Comparison of ENCODE assay signal across 27 cellular contexts in the genomic region with DNA sequence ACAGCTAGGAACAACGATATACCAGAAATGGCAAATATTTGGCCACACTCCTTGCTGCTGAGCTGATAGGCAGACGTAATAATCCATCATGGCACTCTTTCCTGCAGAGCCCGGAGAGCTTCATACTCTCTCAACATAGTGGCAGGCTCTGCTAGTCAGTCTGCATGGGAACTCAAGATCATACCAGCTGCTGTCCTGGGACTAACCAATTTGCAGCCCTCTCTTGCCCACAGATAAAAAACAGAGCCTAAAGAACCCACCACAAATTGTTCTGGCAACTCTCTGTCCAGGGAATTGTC. TPM values are rescaled to one million over a fixed set of nuclear protein-coding genes. Genes with fewer than 3 reads are reported as not detected.
"Had no signal": no experiment of that assay in that cellular context is flagged by ENCODE, and none has a peak within 500 bp of the region (broad histone marks: within the 10 kb centered on the region; RNA-seq: fewer than 3 reads in every experiment).

No MANE protein-coding gene starts in this region.

- H3K27ac Mint-ChIP-seq: activated B cell treated with CpG ODN at 0.5 μM for 24 hours; stimulated activated naive B cell treated with anti-CD40 and anti-IgM and Interleukin-4, amounts not matched to agents 10 μg/mL and 1 μg/mL and 100 μg/mL, for 72 hours had no signal

- DNase-seq: activated B cell treated with CpG ODN at 0.5 μM for 24 hours; activated CD4-positive, alpha-beta T cell treated with anti-CD3 and anti-CD28 coated beads for 4 hours; activated effector memory CD4-positive, alpha-beta T cell treated with Interleukin-2 at 50 U/mL for 16 hours; activated naive CD4-positive, alpha-beta T cell treated with anti-CD3 and anti-CD28 coated beads, Interleukin-2, amount 10 ng/mL, durations not matched to agents 7 days and 5 days; activated T-cell treated with anti-CD3 and anti-CD28 coated beads, Interleukin-2, amount 50 U/mL, for 24 hours; effector memory CD4-positive, alpha-beta T cell; heart right ventricle; immature natural killer cell; kidney glomerular epithelial cell; mesenchymal stem cell; mucosa of descending colon; naive thymus-derived CD4-positive, alpha-beta T cell; pancreas; stimulated activated CD4-positive, alpha-beta T cell treated with anti-CD3 and anti-CD28 coated beads, Interleukin-4, amount 100 ng/mL, for 24 hours; stimulated activated naive B cell treated with anti-CD40 and anti-IgM and Interleukin-4, amounts not matched to agents 10 μg/mL and 1 μg/mL and 100 μg/mL, for 72 hours; upper lobe of right lung had no signal

- H3K4me2 ChIP-seq: smooth muscle cell had no signal

- H3K4me3 ChIP-seq: esophagus muscularis mucosa, gastroesophageal sphincter, heart right ventricle, mucosa of descending colon, pancreas, right lobe of liver, SJSA1, smooth muscle cell, thoracic aorta, upper lobe of right lung had no signal

- ATAC-seq: gastroesophageal sphincter; heart right ventricle; mucosa of descending colon; naive thymus-derived CD4-positive, alpha-beta T cell; pancreas; stimulated activated naive B cell treated with anti-CD40 and anti-IgM and Interleukin-4, amounts not matched to agents 10 μg/mL and 1 μg/mL and 100 μg/mL, for 72 hours; upper lobe of right lung had no signal

- H3K9me3 Mint-ChIP-seq: activated B cell treated with CpG ODN at 0.5 μM for 24 hours; activated naive CD4-positive, alpha-beta T cell treated with anti-CD3 and anti-CD28 coated beads, Interleukin-2, amount 10 ng/mL, durations not matched to agents 7 days and 5 days; activated T-cell treated with anti-CD3 and anti-CD28 coated beads, Interleukin-2, amount 50 U/mL, for 24 hours; immature natural killer cell; naive thymus-derived CD4-positive, alpha-beta T cell; stimulated activated naive B cell treated with anti-CD40 and anti-IgM and Interleukin-4, amounts not matched to agents 10 μg/mL and 1 μg/mL and 100 μg/mL, for 72 hours had no signal

- H3K4me3 Mint-ChIP-seq: activated B cell treated with CpG ODN at 0.5 μM for 24 hours; activated naive CD4-positive, alpha-beta T cell treated with anti-CD3 and anti-CD28 coated beads, Interleukin-2, amount 10 ng/mL, durations not matched to agents 7 days and 5 days; activated T-cell treated with anti-CD3 and anti-CD28 coated beads, Interleukin-2, amount 50 U/mL, for 24 hours; stimulated activated naive B cell treated with anti-CD40 and anti-IgM and Interleukin-4, amounts not matched to agents 10 μg/mL and 1 μg/mL and 100 μg/mL, for 72 hours had no signal

- H3K27me3 Mint-ChIP-seq: activated B cell treated with CpG ODN at 0.5 μM for 24 hours; activated naive CD4-positive, alpha-beta T cell treated with anti-CD3 and anti-CD28 coated beads, Interleukin-2, amount 10 ng/mL, durations not matched to agents 7 days and 5 days; activated T-cell treated with anti-CD3 and anti-CD28 coated beads, Interleukin-2, amount 50 U/mL, for 24 hours; naive thymus-derived CD4-positive, alpha-beta T cell; stimulated activated naive B cell treated with anti-CD40 and anti-IgM and Interleukin-4, amounts not matched to agents 10 μg/mL and 1 μg/mL and 100 μg/mL, for 72 hours had no signal

- H3K36me3 ChIP-seq: pancreas, SJSA1, thoracic aorta, upper lobe of right lung had no signal

- H3K4me1 ChIP-seq: esophagus muscularis mucosa, gastroesophageal sphincter, pancreas, SJSA1, upper lobe of right lung had no signal

- H3K9me3 ChIP-seq: esophagus muscularis mucosa, gastroesophageal sphincter, heart right ventricle, mucosa of descending colon, neutrophil, pancreas, right lobe of liver, SJSA1, thoracic aorta, upper lobe of right lung had no signal

- H3K27me3 ChIP-seq: esophagus muscularis mucosa, gastroesophageal sphincter, heart right ventricle, neutrophil, pancreas, right lobe of liver, SJSA1, upper lobe of right lung had no signal

- H3K27ac ChIP-seq: esophagus muscularis mucosa, gastroesophageal sphincter, heart right ventricle, neutrophil, pancreas, SJSA1, thoracic aorta, upper lobe of right lung had no signal

RNA-seq across cellular contexts. Expression of a gene that starts 22.6 kb away (rescaled TPM):
- total RNA-seq: activated B cell treated with CpG ODN at 0.5 μM for 24 hours, bronchial epithelial cell, cerebellum, endothelial cell of umbilical vein, esophagus muscularis mucosa, heart right ventricle, mucosa of descending colon, pancreas, right lobe of liver, SJSA1, smooth muscle cell, thoracic aorta, upper lobe of right lung had no signal

RNA-seq across cellular contexts. Expression of a gene that starts 36.9 kb away (rescaled TPM):
- total RNA-seq: bronchial epithelial cell, cerebellum, endothelial cell of umbilical vein, esophagus muscularis mucosa, gastroesophageal sphincter, heart right ventricle, lower leg skin, mucosa of descending colon, pancreas, right lobe of liver, SJSA1, smooth muscle cell, thoracic aorta, upper lobe of right lung had no signal

RNA-seq across cellular contexts. Expression of a gene that starts 40.8 kb away (rescaled TPM):
- total RNA-seq: bronchial epithelial cell, cerebellum, endothelial cell of umbilical vein, SJSA1 had no signal
